9 cellular contexts compared by ENCODE assay signal in genomic region chr1:42319871-42320484, GRCh38. TPM values are rescaled to one million over a fixed set of nuclear protein-coding genes. Genes with fewer than 3 reads are reported as not detected.
DNase-seq lines count a peak whose midpoint lies in the region; ATAC-seq and TF ChIP-seq lines count a peak whose summit lies in the region.
"Had no signal": no experiment of that assay in that cellular context is flagged by ENCODE, and none has a peak within 500 bp of the region (broad histone marks: within the 10 kb centered on the region; RNA-seq: fewer than 3 reads in every experiment).

No MANE protein-coding gene starts in this region.

- peaks cover 59% of the 10 kb centered on the region for H3K4me1 Mint-ChIP-seq in activated CD4-positive, alpha-beta T cell treated with anti-CD3 and anti-CD28 coated beads, Interleukin-2, amount 10 ng/mL, durations not matched to agents 24 days and 14 days
- H3K4me1 Mint-ChIP-seq in activated T-cell treated with anti-CD3 and anti-CD28 coated beads, Interleukin-2, amount 50 U/mL, for 4 hours (ENCODE audit: low read depth), result peaks cover 87% of the 10 kb centered on the region

- peak overlapping the region; percentile 86 for H3K27ac Mint-ChIP-seq in activated CD4-positive, alpha-beta T cell treated with anti-CD3 and anti-CD28 coated beads, Interleukin-2, amount 10 ng/mL, durations not matched to agents 24 days and 14 days

- H3K4me3 ChIP-seq in cardiac muscle cell, result peak overlapping the region; percentile 4

- H3K9me3 ChIP-seq in cardiac muscle cell (ENCODE audit: low read depth), result no peaks in the 10 kb centered on the region

- H3K36me3 Mint-ChIP-seq in activated CD4-positive, alpha-beta T cell treated with anti-CD3 and anti-CD28 coated beads, Interleukin-2, amount 10 ng/mL, durations not matched to agents 24 days and 14 days (ENCODE audit: low read depth), result peaks cover 24% of the 10 kb centered on the region
- H3K36me3 Mint-ChIP-seq in activated T-cell treated with anti-CD3 and anti-CD28 coated beads, Interleukin-2, amount 50 U/mL, for 4 hours (ENCODE audit: insufficient read depth), result peaks cover 16% of the 10 kb centered on the region

- H3K4me3 Mint-ChIP-seq in activated CD4-positive, alpha-beta T cell treated with anti-CD3 and anti-CD28 coated beads, Interleukin-2, amount 10 ng/mL, durations not matched to agents 24 days and 14 days, result peak overlapping the region; percentile 78
- H3K4me3 Mint-ChIP-seq in activated T-cell treated with anti-CD3 and anti-CD28 coated beads, Interleukin-2, amount 50 U/mL, for 4 hours, result peak overlapping the region; percentile 69

- ATAC-seq in activated T-cell treated with anti-CD3 and anti-CD28 coated beads, Interleukin-2, amount 50 U/mL, for 4 hours, result peak; percentile 28 to 35
- peak; percentile 48 for ATAC-seq in stimulated activated naive CD8-positive, alpha-beta T cell treated with anti-CD3 and anti-CD28 coated beads, Interleukin-15, Interleukin-2, amounts not matched to agents 100 U/mL and 50 U/mL, for 24 hours
- no peak for ATAC-seq in GM19397 (IDR thresholded peaks at IDR 0.05; ENCODE audit: unreplicated experiment)

- H3K36me3 ChIP-seq in cardiac muscle cell, result no peaks in the 10 kb centered on the region

- no peak for TF ChIP-seq CTCF in cardiac muscle cell (IDR thresholded peaks at IDR 0.05; ENCODE audit: low read depth, low read length)

- peak overlapping the region; percentile 86 for H3K27ac ChIP-seq in cardiac muscle cell

- peaks cover 28% of the 10 kb centered on the region for H3K4me1 ChIP-seq in cardiac muscle cell (ENCODE audit: low read depth)

- H3K27me3 Mint-ChIP-seq in activated CD4-positive, alpha-beta T cell treated with anti-CD3 and anti-CD28 coated beads, Interleukin-2, amount 10 ng/mL, durations not matched to agents 24 days and 14 days, result no peaks in the 10 kb centered on the region
- no peaks in the 10 kb centered on the region for H3K27me3 Mint-ChIP-seq in activated T-cell treated with anti-CD3 and anti-CD28 coated beads, Interleukin-2, amount 50 U/mL, for 4 hours (ENCODE audit: low read depth)

- no peaks in the 10 kb centered on the region for H3K27me3 ChIP-seq in cardiac muscle cell

- H3K9me3 Mint-ChIP-seq in activated CD4-positive, alpha-beta T cell treated with anti-CD3 and anti-CD28 coated beads, Interleukin-2, amount 10 ng/mL, durations not matched to agents 24 days and 14 days, result no peaks in the 10 kb centered on the region
- H3K9me3 Mint-ChIP-seq in activated T-cell treated with anti-CD3 and anti-CD28 coated beads, Interleukin-2, amount 50 U/mL, for 4 hours, result no peaks in the 10 kb centered on the region

- peak; percentile 73 for DNase-seq in activated CD4-positive, alpha-beta T cell treated with anti-CD3 and anti-CD28 coated beads, Interleukin-2, amount 10 ng/mL, durations not matched to agents 24 days and 14 days
- DNase-seq in activated CD4-positive, alpha-beta T cell treated with anti-CD3 and anti-CD28 coated beads, Interleukin-2, amount 50 U/mL, for 48 hours, result no peak
- no peak for DNase-seq in activated T-cell treated with anti-CD3 and anti-CD28 coated beads, Interleukin-2, amount 50 U/mL, for 4 hours
- DNase-seq in cardiac muscle cell (ENCODE audit: low read depth in 1 of 2, low spot score in 1 of 2) (no peak), head of caudate nucleus (no peak), DMS79 treated with DMSO at 0.1 percent for 48 hours (lab: John Stamatoyannopoulos, UW) (no peak)
- no peak for DNase-seq in stimulated activated naive CD8-positive, alpha-beta T cell treated with anti-CD3 and anti-CD28 coated beads, Interleukin-15, Interleukin-2, amounts not matched to agents 100 U/mL and 50 U/mL, for 24 hours
- DNase-seq: NCI-H446 treated with DMSO at 0.1 percent for 48 hours had no signal

- intact Hi-C loops in activated CD4-positive, alpha-beta T cell treated with anti-CD3 and anti-CD28 coated beads, Interleukin-2, amount 10 ng/mL, durations not matched to agents 24 days and 14 days (cut with micrococcal nuclease), result loop anchor here (2.0 kb wide), 1 partner anchor 15 kb away; the partner anchor contains the start of gene FOXJ3
- intact Hi-C loops in head of caudate nucleus (cut with DNase I), result no loop called here

RNA-seq across cellular contexts. Expression of gene FOXJ3, which starts 15.1 kb away (rescaled TPM):
- 48.9 and 51.0 TPM in 2 replicates for total RNA-seq in activated CD4-positive, alpha-beta T cell treated with anti-CD3 and anti-CD28 coated beads, Interleukin-2, amount 10 ng/mL, durations not matched to agents 24 days and 14 days
- 10 to 100 TPM; 47.8 to 50.5 (median 49.8) TPM for total RNA-seq in activated T-cell treated with anti-CD3 and anti-CD28 coated beads, Interleukin-2, amount 50 U/mL, for 4 hours
- total RNA-seq in cardiac muscle cell, result 28.5 and 54.1 TPM in 2 replicates
- polyA plus RNA-seq in cardiac muscle cell, result 25.4 and 39.1 TPM in 2 replicates
